ENCODE assay signal across 26 cellular contexts in genomic region chr5:113115956-113116355, GRCh38.
"Had no signal": no experiment of that assay in that cellular context is flagged by ENCODE, and none has a peak within 500 bp of the region (broad histone marks: within the 10 kb centered on the region; RNA-seq: fewer than 3 reads in every experiment).

No MANE protein-coding gene starts in this region.

- H3K27me3 Mint-ChIP-seq: stimulated activated naive CD8-positive, alpha-beta T cell treated with anti-CD3 and anti-CD28 coated beads, Interleukin-15, Interleukin-2, amounts not matched to agents 100 ng/mL and 50 ng/mL, for 24 hours had no signal

- H3K27ac Mint-ChIP-seq: mesothelial cell of epicardium; naive B cell; natural killer cell; stimulated activated naive B cell treated with anti-CD40 and anti-IgM and Interleukin-4, amounts not matched to agents 10 μg/mL and 1 μg/mL and 100 μg/mL, for 72 hours; stimulated activated naive CD8-positive, alpha-beta T cell treated with anti-CD3 and anti-CD28 coated beads, Interleukin-15, Interleukin-2, amounts not matched to agents 100 ng/mL and 50 ng/mL, for 24 hours had no signal

- H3K9me3 Mint-ChIP-seq: natural killer cell; stimulated activated naive CD8-positive, alpha-beta T cell treated with anti-CD3 and anti-CD28 coated beads, Interleukin-15, Interleukin-2, amounts not matched to agents 100 ng/mL and 50 ng/mL, for 24 hours had no signal

- H2AFZ ChIP-seq: hepatocyte had no signal

- H3K4me3 ChIP-seq: hepatocyte, left ventricle myocardium inferior, lung, ovary, prostate gland, skin epidermis, suprapubic skin, thoracic aorta, tibial artery, upper lobe of right lung had no signal

- ATAC-seq: natural killer cell; right cardiac atrium; sciatic nerve; stimulated activated naive B cell treated with anti-CD40 and anti-IgM and Interleukin-4, amounts not matched to agents 10 μg/mL and 1 μg/mL and 100 μg/mL, for 72 hours; upper lobe of right lung had no signal

- H3K9me3 ChIP-seq: ovary, prostate gland, suprapubic skin, thoracic aorta, upper lobe of right lung had no signal

- H3K36me3 ChIP-seq: ovary, prostate gland, thoracic aorta, tibial artery, upper lobe of right lung had no signal

- H3K36me3 Mint-ChIP-seq: naive B cell; natural killer cell; stimulated activated naive B cell treated with anti-CD40 and anti-IgM and Interleukin-4, amounts not matched to agents 10 μg/mL and 1 μg/mL and 100 μg/mL, for 72 hours had no signal

- H3K4me2 ChIP-seq: hepatocyte had no signal

- H3K4me3 Mint-ChIP-seq: mesothelial cell of epicardium; naive B cell; natural killer cell; stimulated activated naive B cell treated with anti-CD40 and anti-IgM and Interleukin-4, amounts not matched to agents 10 μg/mL and 1 μg/mL and 100 μg/mL, for 72 hours; stimulated activated naive CD8-positive, alpha-beta T cell treated with anti-CD3 and anti-CD28 coated beads, Interleukin-15, Interleukin-2, amounts not matched to agents 100 ng/mL and 50 ng/mL, for 24 hours had no signal

- H3K27ac ChIP-seq: hepatocyte, ovary, prostate gland, skin epidermis, suprapubic skin, thoracic aorta, tibial artery, upper lobe of right lung had no signal

- H3K79me2 ChIP-seq: hepatocyte had no signal

- DNase-seq: islet precursor cell; left ventricle myocardium inferior; mesendoderm; naive B cell; natural killer cell; ovary; posterior cingulate gyrus; retina; right cardiac atrium; stimulated activated CD4-positive, alpha-beta T cell treated with anti-CD3 and anti-CD28 coated beads, Interleukin-12 subunit alpha, Interleukin-12 subunit beta, amount 100 ng/mL, for 4 hours; stimulated activated CD4-positive, alpha-beta T cell treated with anti-CD3 and anti-CD28 coated beads, Interleukin-15, amount 100 ng/mL, for 24 hours; stimulated activated CD4-positive, alpha-beta T cell treated with anti-CD3 and anti-CD28 coated beads, Interleukin-2, amount 100 ng/mL, for 24 hours; stimulated activated CD4-positive, alpha-beta T cell treated with anti-CD3 and anti-CD28 coated beads, Interleukin-4, amount 100 ng/mL, for 1 hour; stimulated activated naive B cell treated with anti-CD40 and anti-IgM and Interleukin-4, amounts not matched to agents 10 μg/mL and 1 μg/mL and 100 μg/mL, for 72 hours; tibial artery; trophoblast cell; upper lobe of right lung had no signal

- H3K4me1 Mint-ChIP-seq: naive B cell; natural killer cell; stimulated activated naive B cell treated with anti-CD40 and anti-IgM and Interleukin-4, amounts not matched to agents 10 μg/mL and 1 μg/mL and 100 μg/mL, for 72 hours had no signal

- H3K27me3 ChIP-seq: hepatocyte, ovary, suprapubic skin, tibial artery, upper lobe of right lung had no signal
